1 cellular context compared by ENCODE assay signal in the genomic region with DNA sequence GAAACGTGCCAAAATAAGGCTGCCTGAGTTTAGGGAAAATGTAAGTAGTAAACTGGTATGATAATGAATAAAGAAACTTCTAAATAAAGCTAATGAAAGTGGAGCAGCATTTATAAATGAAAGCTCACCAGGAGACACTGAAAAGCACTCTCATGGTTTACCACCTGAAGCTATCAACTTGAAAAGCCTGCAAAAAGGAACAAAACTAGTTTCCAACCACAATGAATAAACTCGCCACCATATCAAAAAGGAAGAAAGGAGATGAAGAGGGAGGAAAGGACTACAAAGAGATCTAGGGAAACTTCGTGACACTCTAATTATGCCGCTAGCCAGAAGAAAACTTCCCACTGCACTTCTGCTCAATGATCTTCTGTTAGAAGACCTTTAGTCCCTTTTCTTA.
TF ChIP-seq lines count a peak whose summit lies in the region.

No MANE protein-coding gene starts in this region.

TF ChIP-seq in H1, 55 proteins besides CTCF, POLR2A, EP300 and RAD21:
- TF ChIP-seq ASH2L (IDR thresholded peaks at IDR 0.05; ENCODE audit: low read length) (no peak), RBBP5 (IDR thresholded peaks at IDR 0.05; ENCODE audit: borderline replicate concordance, low read depth, low read length) (no peak), TAF1 (IDR thresholded peaks at IDR 0.05; ENCODE audit: low read depth, low read length) (no peak), CTBP2 (IDR thresholded peaks at IDR 0.05; ENCODE audit: borderline replicate concordance, insufficient read depth, insufficient read length, low read length) (no peak), CBX5 (IDR thresholded peaks at IDR 0.05; ENCODE audit: low read depth, low read length) (no peak), HDAC2 (IDR thresholded peaks at IDR 0.05; ENCODE audit: borderline replicate concordance in 1 of 2, low read depth in 2 of 2, low read length in 2 of 2) (no peak), SP4 (IDR thresholded peaks at IDR 0.05; ENCODE audit: low read length) (no peak), NRF1 (IDR thresholded peaks at IDR 0.05; ENCODE audit: low read depth, low read length) (no peak), CREB1 (IDR thresholded peaks at IDR 0.05) (no peak), KDM1A (IDR thresholded peaks at IDR 0.05; ENCODE audit: borderline replicate concordance, low read length) (no peak), SAP30 (IDR thresholded peaks at IDR 0.05; ENCODE audit: insufficient read depth, insufficient replicate concordance, low read length) (no peak), RFX5 (IDR thresholded peaks at IDR 0.05; ENCODE audit: borderline replicate concordance, low read depth, low read length) (no peak), FOSL1 (IDR thresholded peaks at IDR 0.05; ENCODE audit: insufficient read depth, low read depth, low read length) (no peak), CEBPB (IDR thresholded peaks at IDR 0.05; ENCODE audit: low read depth, low read length) (no peak), BACH1 (IDR thresholded peaks at IDR 0.05; ENCODE audit: low read length) (no peak), TAF7 (optimal IDR thresholded peaks at IDR 0.05; ENCODE audit: borderline replicate concordance, low read depth, low read length) (no peak), KDM5A (IDR thresholded peaks at IDR 0.05; ENCODE audit: low read length) (no peak)
- TF ChIP-seq, protein P1, sequence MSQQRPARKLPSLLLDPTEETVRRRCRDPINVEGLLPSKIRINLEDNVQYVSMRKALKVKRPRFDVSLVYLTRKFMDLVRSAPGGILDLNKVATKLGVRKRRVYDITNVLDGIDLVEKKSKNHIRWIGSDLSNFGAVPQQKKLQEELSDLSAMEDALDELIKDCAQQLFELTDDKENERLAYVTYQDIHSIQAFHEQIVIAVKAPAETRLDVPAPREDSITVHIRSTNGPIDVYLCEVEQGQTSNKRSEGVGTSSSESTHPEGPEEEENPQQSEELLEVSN (IDR thresholded peaks at IDR 0.05): no peak
- TF ChIP-seq, protein P2, sequence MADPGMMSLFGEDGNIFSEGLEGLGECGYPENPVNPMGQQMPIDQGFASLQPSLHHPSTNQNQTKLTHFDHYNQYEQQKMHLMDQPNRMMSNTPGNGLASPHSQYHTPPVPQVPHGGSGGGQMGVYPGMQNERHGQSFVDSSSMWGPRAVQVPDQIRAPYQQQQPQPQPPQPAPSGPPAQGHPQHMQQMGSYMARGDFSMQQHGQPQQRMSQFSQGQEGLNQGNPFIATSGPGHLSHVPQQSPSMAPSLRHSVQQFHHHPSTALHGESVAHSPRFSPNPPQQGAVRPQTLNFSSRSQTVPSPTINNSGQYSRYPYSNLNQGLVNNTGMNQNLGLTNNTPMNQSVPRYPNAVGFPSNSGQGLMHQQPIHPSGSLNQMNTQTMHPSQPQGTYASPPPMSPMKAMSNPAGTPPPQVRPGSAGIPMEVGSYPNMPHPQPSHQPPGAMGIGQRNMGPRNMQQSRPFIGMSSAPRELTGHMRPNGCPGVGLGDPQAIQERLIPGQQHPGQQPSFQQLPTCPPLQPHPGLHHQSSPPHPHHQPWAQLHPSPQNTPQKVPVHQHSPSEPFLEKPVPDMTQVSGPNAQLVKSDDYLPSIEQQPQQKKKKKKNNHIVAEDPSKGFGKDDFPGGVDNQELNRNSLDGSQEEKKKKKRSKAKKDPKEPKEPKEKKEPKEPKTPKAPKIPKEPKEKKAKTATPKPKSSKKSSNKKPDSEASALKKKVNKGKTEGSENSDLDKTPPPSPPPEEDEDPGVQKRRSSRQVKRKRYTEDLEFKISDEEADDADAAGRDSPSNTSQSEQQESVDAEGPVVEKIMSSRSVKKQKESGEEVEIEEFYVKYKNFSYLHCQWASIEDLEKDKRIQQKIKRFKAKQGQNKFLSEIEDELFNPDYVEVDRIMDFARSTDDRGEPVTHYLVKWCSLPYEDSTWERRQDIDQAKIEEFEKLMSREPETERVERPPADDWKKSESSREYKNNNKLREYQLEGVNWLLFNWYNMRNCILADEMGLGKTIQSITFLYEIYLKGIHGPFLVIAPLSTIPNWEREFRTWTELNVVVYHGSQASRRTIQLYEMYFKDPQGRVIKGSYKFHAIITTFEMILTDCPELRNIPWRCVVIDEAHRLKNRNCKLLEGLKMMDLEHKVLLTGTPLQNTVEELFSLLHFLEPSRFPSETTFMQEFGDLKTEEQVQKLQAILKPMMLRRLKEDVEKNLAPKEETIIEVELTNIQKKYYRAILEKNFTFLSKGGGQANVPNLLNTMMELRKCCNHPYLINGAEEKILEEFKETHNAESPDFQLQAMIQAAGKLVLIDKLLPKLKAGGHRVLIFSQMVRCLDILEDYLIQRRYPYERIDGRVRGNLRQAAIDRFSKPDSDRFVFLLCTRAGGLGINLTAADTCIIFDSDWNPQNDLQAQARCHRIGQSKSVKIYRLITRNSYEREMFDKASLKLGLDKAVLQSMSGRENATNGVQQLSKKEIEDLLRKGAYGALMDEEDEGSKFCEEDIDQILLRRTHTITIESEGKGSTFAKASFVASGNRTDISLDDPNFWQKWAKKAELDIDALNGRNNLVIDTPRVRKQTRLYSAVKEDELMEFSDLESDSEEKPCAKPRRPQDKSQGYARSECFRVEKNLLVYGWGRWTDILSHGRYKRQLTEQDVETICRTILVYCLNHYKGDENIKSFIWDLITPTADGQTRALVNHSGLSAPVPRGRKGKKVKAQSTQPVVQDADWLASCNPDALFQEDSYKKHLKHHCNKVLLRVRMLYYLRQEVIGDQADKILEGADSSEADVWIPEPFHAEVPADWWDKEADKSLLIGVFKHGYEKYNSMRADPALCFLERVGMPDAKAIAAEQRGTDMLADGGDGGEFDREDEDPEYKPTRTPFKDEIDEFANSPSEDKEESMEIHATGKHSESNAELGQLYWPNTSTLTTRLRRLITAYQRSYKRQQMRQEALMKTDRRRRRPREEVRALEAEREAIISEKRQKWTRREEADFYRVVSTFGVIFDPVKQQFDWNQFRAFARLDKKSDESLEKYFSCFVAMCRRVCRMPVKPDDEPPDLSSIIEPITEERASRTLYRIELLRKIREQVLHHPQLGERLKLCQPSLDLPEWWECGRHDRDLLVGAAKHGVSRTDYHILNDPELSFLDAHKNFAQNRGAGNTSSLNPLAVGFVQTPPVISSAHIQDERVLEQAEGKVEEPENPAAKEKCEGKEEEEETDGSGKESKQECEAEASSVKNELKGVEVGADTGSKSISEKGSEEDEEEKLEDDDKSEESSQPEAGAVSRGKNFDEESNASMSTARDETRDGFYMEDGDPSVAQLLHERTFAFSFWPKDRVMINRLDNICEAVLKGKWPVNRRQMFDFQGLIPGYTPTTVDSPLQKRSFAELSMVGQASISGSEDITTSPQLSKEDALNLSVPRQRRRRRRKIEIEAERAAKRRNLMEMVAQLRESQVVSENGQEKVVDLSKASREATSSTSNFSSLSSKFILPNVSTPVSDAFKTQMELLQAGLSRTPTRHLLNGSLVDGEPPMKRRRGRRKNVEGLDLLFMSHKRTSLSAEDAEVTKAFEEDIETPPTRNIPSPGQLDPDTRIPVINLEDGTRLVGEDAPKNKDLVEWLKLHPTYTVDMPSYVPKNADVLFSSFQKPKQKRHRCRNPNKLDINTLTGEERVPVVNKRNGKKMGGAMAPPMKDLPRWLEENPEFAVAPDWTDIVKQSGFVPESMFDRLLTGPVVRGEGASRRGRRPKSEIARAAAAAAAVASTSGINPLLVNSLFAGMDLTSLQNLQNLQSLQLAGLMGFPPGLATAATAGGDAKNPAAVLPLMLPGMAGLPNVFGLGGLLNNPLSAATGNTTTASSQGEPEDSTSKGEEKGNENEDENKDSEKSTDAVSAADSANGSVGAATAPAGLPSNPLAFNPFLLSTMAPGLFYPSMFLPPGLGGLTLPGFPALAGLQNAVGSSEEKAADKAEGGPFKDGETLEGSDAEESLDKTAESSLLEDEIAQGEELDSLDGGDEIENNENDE (IDR thresholded peaks at IDR 0.05; ENCODE audit: insufficient replicate concordance, low read length): no peak
- TF ChIP-seq, protein P3, sequence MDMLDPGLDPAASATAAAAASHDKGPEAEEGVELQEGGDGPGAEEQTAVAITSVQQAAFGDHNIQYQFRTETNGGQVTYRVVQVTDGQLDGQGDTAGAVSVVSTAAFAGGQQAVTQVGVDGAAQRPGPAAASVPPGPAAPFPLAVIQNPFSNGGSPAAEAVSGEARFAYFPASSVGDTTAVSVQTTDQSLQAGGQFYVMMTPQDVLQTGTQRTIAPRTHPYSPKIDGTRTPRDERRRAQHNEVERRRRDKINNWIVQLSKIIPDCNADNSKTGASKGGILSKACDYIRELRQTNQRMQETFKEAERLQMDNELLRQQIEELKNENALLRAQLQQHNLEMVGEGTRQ (IDR thresholded peaks at IDR 0.05; ENCODE audit: low read length): no peak
